In the genomic region with DNA sequence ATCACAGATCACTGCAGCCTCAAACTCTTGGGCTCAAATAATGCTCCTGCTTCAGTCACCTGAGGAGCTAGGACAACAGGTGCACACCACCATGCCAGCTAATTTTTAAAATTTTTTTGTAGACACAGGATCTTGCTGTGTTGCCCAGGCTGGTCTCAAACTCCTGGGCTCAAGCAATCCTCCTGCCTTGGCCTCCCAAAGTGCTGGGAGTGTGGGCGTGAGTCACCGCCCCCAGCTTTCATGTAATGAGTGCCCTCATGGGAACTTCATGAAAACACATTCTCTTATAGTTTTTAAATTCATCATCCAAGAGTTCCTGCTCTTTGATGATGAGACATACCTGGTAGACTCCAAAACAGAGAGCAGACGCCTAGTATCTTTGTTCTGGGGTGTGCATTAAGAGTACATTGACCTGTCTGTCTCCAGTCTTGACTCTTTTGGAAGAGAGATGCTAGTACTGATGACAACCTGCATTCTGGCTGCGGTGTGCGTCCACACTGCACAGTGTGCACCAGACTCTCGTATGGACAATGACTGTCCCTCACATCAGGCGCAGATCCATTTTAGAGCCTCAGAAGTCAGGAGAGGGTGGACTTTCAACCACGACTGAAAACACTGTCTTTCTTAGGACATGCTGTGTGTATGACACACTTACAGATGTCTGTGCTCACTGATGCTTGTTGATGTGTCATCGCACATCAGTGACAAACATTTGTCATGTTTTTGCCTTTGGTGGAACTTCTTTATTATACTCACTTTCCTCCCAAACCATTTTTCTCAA, we compare ENCODE assay signal across 8 cellular contexts. TPM values are rescaled to one million over a fixed set of nuclear protein-coding genes. Genes with fewer than 3 reads are reported as not detected.
A peak's percentile ranks its signal among the peaks of the same experiment; 100 is the strongest.
DNase-seq lines count a peak whose midpoint lies in the region; ATAC-seq and TF ChIP-seq lines count a peak whose summit lies in the region.
"Had no signal": no experiment of that assay in that cellular context is flagged by ENCODE, and none has a peak within 500 bp of the region (broad histone marks: within the 10 kb centered on the region; RNA-seq: fewer than 3 reads in every experiment).

No MANE protein-coding gene starts in this region.

- CTCF ChIA-PET in PC-3 (lab: Charles Lee), result no interaction called here

- POLR2A ChIA-PET in PC-3 (lab: Charles Lee; ENCODE audit: unreplicated experiment), result no interaction called here

- no peak overlapping the region for H3K9ac ChIP-seq in PC-3 (ENCODE audit: low read length)

- peak overlapping the region; percentile 85 for H3K4me3 Mint-ChIP-seq in stimulated activated effector memory CD8-positive, alpha-beta T cell treated with anti-CD3 and anti-CD28 coated beads, Interleukin-12 subunit alpha, Interleukin-12 subunit beta, amount 100 ng/mL, for 72 hours

- peaks cover 60% of the 10 kb centered on the region for H3K36me3 Mint-ChIP-seq in stimulated activated effector memory CD8-positive, alpha-beta T cell treated with anti-CD3 and anti-CD28 coated beads, Interleukin-12 subunit alpha, Interleukin-12 subunit beta, amount 100 ng/mL, for 72 hours

- H3K9me2 ChIP-seq in PC-3 (replicated peaks; ENCODE audit: low read length), result no peaks in the 10 kb centered on the region

- DNase-seq in T-helper 22 cell (ENCODE audit: low read depth) (peak; percentile 34), coronary artery (ENCODE audit: low spot score) (no peak), NCI-H82 (lab: John Stamatoyannopoulos, UW) (no peak), PC-3 (no peak)
- DNase-seq in stimulated activated effector memory CD8-positive, alpha-beta T cell treated with anti-CD3 and anti-CD28 coated beads, Interleukin-12 subunit alpha, Interleukin-12 subunit beta, amount 100 ng/mL, for 72 hours (ENCODE audit: low spot score in 2 of 2), result peak in 1 of 2 donors; percentile 63
- DNase-seq: activated CD4-positive, CD25-positive, alpha-beta regulatory T cell had no signal

- no peaks in the 10 kb centered on the region for H4K20me1 ChIP-seq in PC-3 (ENCODE audit: low read length)

- no peaks in the 10 kb centered on the region for H3F3A ChIP-seq in PC-3 (ENCODE audit: low read length, unreplicated experiment)

- H3K4me2 ChIP-seq in PC-3 (ENCODE audit: low read length), result no peak overlapping the region

- H3K4me3 ChIP-seq in coronary artery (peak overlapping the region; percentile 49), PC-3 (ENCODE audit: low read length) (no peak overlapping the region)

- peaks cover 73% of the 10 kb centered on the region for H3K4me1 Mint-ChIP-seq in stimulated activated effector memory CD8-positive, alpha-beta T cell treated with anti-CD3 and anti-CD28 coated beads, Interleukin-12 subunit alpha, Interleukin-12 subunit beta, amount 100 ng/mL, for 72 hours

- peak overlapping the region; percentile 89 for H3K27ac Mint-ChIP-seq in stimulated activated effector memory CD8-positive, alpha-beta T cell treated with anti-CD3 and anti-CD28 coated beads, Interleukin-12 subunit alpha, Interleukin-12 subunit beta, amount 100 ng/mL, for 72 hours

- peak; percentile 18 for ATAC-seq in HG02610 (IDR thresholded peaks at IDR 0.05; ENCODE audit: unreplicated experiment)
- peak; percentile 75 for ATAC-seq in stimulated activated effector memory CD8-positive, alpha-beta T cell treated with anti-CD3 and anti-CD28 coated beads, Interleukin-12 subunit alpha, Interleukin-12 subunit beta, amount 100 ng/mL, for 72 hours
- no peak for ATAC-seq in GM19455 (IDR thresholded peaks at IDR 0.05; ENCODE audit: unreplicated experiment)
- ATAC-seq in PC-3, result no peak

- no peaks in the 10 kb centered on the region for H3K79me2 ChIP-seq in PC-3 (ENCODE audit: low read length)

- no peaks in the 10 kb centered on the region for H3K9me3 ChIP-seq in PC-3 (ENCODE audit: low read length)

- TF ChIP-seq CTCF in coronary artery (IDR thresholded peaks at IDR 0.05), result no peak
- TF ChIP-seq CTCF in PC-3 (conservative IDR thresholded peaks at IDR 0.05; ENCODE audit: low read depth, low read length), result no peak

- no peak overlapping the region for H2AFZ ChIP-seq in PC-3 (ENCODE audit: low read length)

- intact Hi-C loops in PC-3 (cut with micrococcal nuclease), result no loop called here

- BruUV-seq in PC-3 (replicated peaks; lab: Mats Ljungman, UMichigan), result no TSS peak

- H3K27me3 ChIP-seq in PC-3 (ENCODE audit: low read length), result peaks cover 18% of the 10 kb centered on the region

- H3K9me3 Mint-ChIP-seq in stimulated activated effector memory CD8-positive, alpha-beta T cell treated with anti-CD3 and anti-CD28 coated beads, Interleukin-12 subunit alpha, Interleukin-12 subunit beta, amount 100 ng/mL, for 72 hours, result no peaks in the 10 kb centered on the region

- H3K4me1 ChIP-seq in PC-3 (ENCODE audit: insufficient read depth, low read length), result no peaks in the 10 kb centered on the region

- H3K27ac ChIP-seq in coronary artery (peak overlapping the region in 1 of 2 donors; percentile 45), PC-3 (ENCODE audit: low read length) (no peak overlapping the region)

- H3K36me3 ChIP-seq in PC-3 (ENCODE audit: low read depth, low read length), result no peaks in the 10 kb centered on the region

RNA-seq across cellular contexts. Expression of a gene that starts 2.0 kb away (rescaled TPM):
- 0.07 and 0.29 TPM in 2 replicates for total RNA-seq in PC-3 (2014; rRNA removed)

Comparison
In these comparisons a context has a peak if more than half of its experiments do, and no peak if none do; other contexts are left out.
1. ATAC-seq: peak in HG02610 (single experiment) and stimulated activated effector memory CD8-positive, alpha-beta T cell treated with anti-CD3 and anti-CD28 coated beads, Interleukin-12 subunit alpha, Interleukin-12 subunit beta, amount 100 ng/mL, for 72 hours (single experiment); none in GM19455 (single experiment) and PC-3 (single experiment).